ENCODE assay signal across 24 cellular contexts in the genomic region with DNA sequence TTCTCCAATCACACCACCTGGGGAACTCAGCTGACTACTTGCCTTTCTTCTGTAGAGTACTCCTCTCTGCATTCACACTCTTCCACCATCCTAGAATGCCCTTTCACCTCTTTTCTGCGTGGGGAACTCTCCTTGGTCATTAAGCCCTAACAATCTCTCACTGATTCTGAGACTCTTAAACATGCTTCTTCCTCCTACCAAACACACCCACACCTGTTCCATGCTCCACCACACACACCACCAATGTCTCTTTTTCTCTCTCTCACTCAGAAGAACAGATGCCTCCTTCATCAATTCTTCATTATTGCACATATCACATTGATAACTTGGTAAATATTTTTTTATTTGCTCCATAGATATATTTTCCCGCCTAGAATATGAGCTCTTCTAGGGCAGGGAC. TPM values are rescaled to one million over a fixed set of nuclear protein-coding genes. Genes with fewer than 3 reads are reported as not detected.
DNase-seq lines count a peak whose midpoint lies in the region; ATAC-seq and TF ChIP-seq lines count a peak whose summit lies in the region.
"Had no signal": no experiment of that assay in that cellular context is flagged by ENCODE, and none has a peak within 500 bp of the region (broad histone marks: within the 10 kb centered on the region; RNA-seq: fewer than 3 reads in every experiment).

No MANE protein-coding gene starts in this region.

- no peak for TF ChIP-seq POLR2A in spleen (IDR thresholded peaks at IDR 0.05)

- no peaks in the 10 kb centered on the region for H3K9me3 ChIP-seq in HEK293 (ENCODE audit: control insufficient read depth, insufficient read depth, low read depth, low read length)
- H3K9me3 ChIP-seq in spleen = peaks cover 0 to 22% (median 12%) of the 10 kb centered on the region in 8 donors
- H3K9me3 ChIP-seq: BE2C had no signal

- intact Hi-C loops in spleen (cut with DNase I; ENCODE audit: low total_unique reads) = no loop called here

- no peak overlapping the region for H3K27ac ChIP-seq in HEK293 (ENCODE audit: extremely low read depth, low read depth, low read length)
- no peak overlapping the region for H3K27ac ChIP-seq in spleen
- H3K27ac ChIP-seq: A549; BLaER1 treated with 17β-estradiol and CSF1 and Interleukin-3, amounts not matched to agents 10 nM and 100 nM had no signal

- TF ChIP-seq CTCF in HEK293 (tag by site-specific recombination; IDR thresholded peaks at IDR 0.05) (no peak), spleen (IDR thresholded peaks at IDR 0.05 in 8 of 11, conservative IDR thresholded peaks at IDR 0.05 in 3 of 11) (no peak)

- H3K4me1 ChIP-seq in HEK293 (ENCODE audit: control insufficient read depth, insufficient read depth, low read length) (no peaks in the 10 kb centered on the region), spleen (peaks cover 0 to 2% (median 0%) of the 10 kb centered on the region in 6 donors)
- H3K4me1 ChIP-seq: A549, BE2C had no signal

- ATAC-seq in GM18511 (IDR thresholded peaks at IDR 0.05; ENCODE audit: unreplicated experiment) (peak; percentile 57), HG03442 (IDR thresholded peaks at IDR 0.05; ENCODE audit: unreplicated experiment) (peak; percentile 57), SK-N-SH treated with all-trans-retinoic acid at 6 μM for 48 hours (no peak), GM21367 (IDR thresholded peaks at IDR 0.05; ENCODE audit: unreplicated experiment) (no peak)
- ATAC-seq in stimulated activated naive B cell treated with anti-CD40 and anti-IgM and Interleukin-4, amounts not matched to agents 10 μg/mL and 1 μg/mL and 100 μg/mL, for 72 hours (replicated peaks) = peak; percentile 50 to 53
- ATAC-seq: A549, GM23338, HCT116 had no signal

- peaks cover 7 to 11% of the 10 kb centered on the region in 2 donors for H3K4me1 Mint-ChIP-seq in stimulated activated naive B cell treated with anti-CD40 and anti-IgM and Interleukin-4, amounts not matched to agents 10 μg/mL and 1 μg/mL and 100 μg/mL, for 72 hours

- H3K4me3 Mint-ChIP-seq in stimulated activated naive B cell treated with anti-CD40 and anti-IgM and Interleukin-4, amounts not matched to agents 10 μg/mL and 1 μg/mL and 100 μg/mL, for 72 hours = no peak overlapping the region
- H3K4me3 Mint-ChIP-seq: CD14-positive monocyte; CD4-positive, alpha-beta T cell; CD8-positive, alpha-beta memory T cell; GM23338; H9; HFFc6 had no signal

- POLR2A ChIA-PET in HEK293 (lab: Yijun Ruan, JAX) = no interaction called here

- CTCF ChIA-PET in HEK293 (lab: Yijun Ruan, JAX) = interaction anchor here (0.8 kb wide), 1 partner anchor 287 kb away, joined by 3 read pairs; no protein-coding TSS in a partner anchor

- no peak overlapping the region for H3K27ac Mint-ChIP-seq in stimulated activated naive B cell treated with anti-CD40 and anti-IgM and Interleukin-4, amounts not matched to agents 10 μg/mL and 1 μg/mL and 100 μg/mL, for 72 hours
- H3K27ac Mint-ChIP-seq: CD14-positive monocyte; CD4-positive, alpha-beta T cell; GM23338; HFFc6 had no signal

- H3K4me3 ChIP-seq in HEK293 (ENCODE audit: low read depth, low read length) (no peak overlapping the region), spleen (no peak overlapping the region)
- H3K4me3 ChIP-seq: A549; BLaER1 treated with 17β-estradiol and CSF1 and Interleukin-3, amounts not matched to agents 10 nM and 100 nM; GM23338 had no signal

- no peaks in the 10 kb centered on the region for H3K36me3 ChIP-seq in HEK293 (ENCODE audit: control insufficient read depth in 2 of 2, insufficient read depth in 1 of 2, low read length in 2 of 2)
- H3K36me3 ChIP-seq in spleen = no peaks in the 10 kb centered on the region
- H3K36me3 ChIP-seq: BE2C had no signal

- WGBS in spleen, 5 donors = 62 to 93% (median 87%) methylated on average over 2 of the region's 2 CpGs

- no peaks in the 10 kb centered on the region for H3K27me3 Mint-ChIP-seq in stimulated activated naive B cell treated with anti-CD40 and anti-IgM and Interleukin-4, amounts not matched to agents 10 μg/mL and 1 μg/mL and 100 μg/mL, for 72 hours
- H3K27me3 Mint-ChIP-seq: CD4-positive, alpha-beta T cell; CD8-positive, alpha-beta memory T cell had no signal

- no peak for DNase-seq in stimulated activated naive B cell treated with anti-CD40 and anti-IgM and Interleukin-4, amounts not matched to agents 10 μg/mL and 1 μg/mL and 100 μg/mL, for 72 hours
- no peak for DNase-seq in spleen
- DNase-seq: 8988T; ACHN; AML-193; BE2C; CD4-positive, alpha-beta T cell; CD8-positive, alpha-beta memory T cell; DMS 273 treated with DMSO at 0.1 percent for 48 hours; DMS79; EL; GDM1; H9; HFFc6 had no signal

- no peaks in the 10 kb centered on the region for H3K27me3 ChIP-seq in spleen (replicated peaks in 1 of 7)
- H3K27me3 ChIP-seq: BE2C; BLaER1 treated with 17β-estradiol and CSF1 and Interleukin-3, amounts not matched to agents 10 nM and 100 nM had no signal

- H3K36me3 Mint-ChIP-seq in stimulated activated naive B cell treated with anti-CD40 and anti-IgM and Interleukin-4, amounts not matched to agents 10 μg/mL and 1 μg/mL and 100 μg/mL, for 72 hours = peaks cover 11 to 22% of the 10 kb centered on the region in 2 donors

- peaks cover 0 to 5% of the 10 kb centered on the region in 2 donors for H3K9me3 Mint-ChIP-seq in stimulated activated naive B cell treated with anti-CD40 and anti-IgM and Interleukin-4, amounts not matched to agents 10 μg/mL and 1 μg/mL and 100 μg/mL, for 72 hours
- H3K9me3 Mint-ChIP-seq: GM23338, H9, HFFc6 had no signal

TF ChIP-seq in HEK293, 187 proteins besides CTCF, POLR2A, EP300 and RAD21:
- TF ChIP-seq ZNF837 (tag by site-specific recombination; IDR thresholded peaks at IDR 0.05) = no peak
- TF ChIP-seq, protein P1, sequence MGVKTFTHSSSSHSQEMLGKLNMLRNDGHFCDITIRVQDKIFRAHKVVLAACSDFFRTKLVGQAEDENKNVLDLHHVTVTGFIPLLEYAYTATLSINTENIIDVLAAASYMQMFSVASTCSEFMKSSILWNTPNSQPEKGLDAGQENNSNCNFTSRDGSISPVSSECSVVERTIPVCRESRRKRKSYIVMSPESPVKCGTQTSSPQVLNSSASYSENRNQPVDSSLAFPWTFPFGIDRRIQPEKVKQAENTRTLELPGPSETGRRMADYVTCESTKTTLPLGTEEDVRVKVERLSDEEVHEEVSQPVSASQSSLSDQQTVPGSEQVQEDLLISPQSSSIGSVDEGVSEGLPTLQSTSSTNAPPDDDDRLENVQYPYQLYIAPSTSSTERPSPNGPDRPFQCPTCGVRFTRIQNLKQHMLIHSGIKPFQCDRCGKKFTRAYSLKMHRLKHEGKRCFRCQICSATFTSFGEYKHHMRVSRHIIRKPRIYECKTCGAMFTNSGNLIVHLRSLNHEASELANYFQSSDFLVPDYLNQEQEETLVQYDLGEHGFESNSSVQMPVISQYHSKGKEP (tag by site-specific recombination; IDR thresholded peaks at IDR 0.05) = no peak
- TF ChIP-seq ZFHX2 (tag by site-specific recombination; conservative IDR thresholded peaks at IDR 0.05) = peak; percentile 48; the same call in 1 of the 2 replicates
- TF ChIP-seq EGR2 (tag by site-specific recombination; IDR thresholded peaks at IDR 0.05; ENCODE audit: low read depth) = peak; percentile 81
- TF ChIP-seq ZNF416 (tag by site-specific recombination; IDR thresholded peaks at IDR 0.05) = no peak

TF ChIP-seq in SK-N-SH treated with all-trans-retinoic acid at 6 μM for 48 hours, 23 proteins besides CTCF, POLR2A, EP300 and RAD21 (continues in another document):
- TF ChIP-seq ZNF565 (CRISPR knock-in tag; conservative IDR thresholded peaks at IDR 0.05; ENCODE audit: low read depth) (no peak), CSDC2 (CRISPR knock-in tag; IDR thresholded peaks at IDR 0.05) (no peak), OSR1 (CRISPR knock-in tag; IDR thresholded peaks at IDR 0.05) (no peak), GLIS3 (CRISPR knock-in tag; IDR thresholded peaks at IDR 0.05) (no peak), BACH2 (CRISPR knock-in tag; IDR thresholded peaks at IDR 0.05; ENCODE audit: borderline replicate concordance) (no peak), SNAI2 (CRISPR knock-in tag; IDR thresholded peaks at IDR 0.05) (no peak), ESRRG (CRISPR knock-in tag; IDR thresholded peaks at IDR 0.05) (no peak), ZFP30 (CRISPR knock-in tag; IDR thresholded peaks at IDR 0.05) (no peak), ZFP3 (CRISPR knock-in tag; IDR thresholded peaks at IDR 0.05) (no peak), ZC3H10 (CRISPR knock-in tag; IDR thresholded peaks at IDR 0.05) (no peak), ZNF70 (CRISPR knock-in tag; IDR thresholded peaks at IDR 0.05) (no peak), PPARA (CRISPR knock-in tag; IDR thresholded peaks at IDR 0.05; ENCODE audit: borderline replicate concordance) (no peak), ARNTL (CRISPR knock-in tag; IDR thresholded peaks at IDR 0.05; ENCODE audit: borderline replicate concordance, low read depth) (no peak)
- TF ChIP-seq, protein P2, sequence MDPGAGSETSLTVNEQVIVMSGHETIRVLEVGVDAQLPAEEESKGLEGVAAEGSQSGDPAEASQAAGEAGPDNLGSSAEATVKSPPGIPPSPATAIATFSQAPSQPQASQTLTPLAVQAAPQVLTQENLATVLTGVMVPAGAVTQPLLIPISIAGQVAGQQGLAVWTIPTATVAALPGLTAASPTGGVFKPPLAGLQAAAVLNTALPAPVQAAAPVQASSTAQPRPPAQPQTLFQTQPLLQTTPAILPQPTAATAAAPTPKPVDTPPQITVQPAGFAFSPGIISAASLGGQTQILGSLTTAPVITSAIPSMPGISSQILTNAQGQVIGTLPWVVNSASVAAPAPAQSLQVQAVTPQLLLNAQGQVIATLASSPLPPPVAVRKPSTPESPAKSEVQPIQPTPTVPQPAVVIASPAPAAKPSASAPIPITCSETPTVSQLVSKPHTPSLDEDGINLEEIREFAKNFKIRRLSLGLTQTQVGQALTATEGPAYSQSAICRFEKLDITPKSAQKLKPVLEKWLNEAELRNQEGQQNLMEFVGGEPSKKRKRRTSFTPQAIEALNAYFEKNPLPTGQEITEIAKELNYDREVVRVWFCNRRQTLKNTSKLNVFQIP (CRISPR knock-in tag; IDR thresholded peaks at IDR 0.05; ENCODE audit: borderline replicate concordance, low read depth) = no peak

RNA-seq across cellular contexts. Expression of a gene that starts 53.6 kb away (rescaled TPM):
- total RNA-seq in spleen = 10 to 100 TPM in 4 of 7 donors, 1 to 10 TPM in 3; 7.6 to 13.0 (median 10.5) TPM
- 1 to 10 TPM; 2.9 to 4.4 (median 4.0) TPM for polyA plus RNA-seq in spleen

Comparison
In these comparisons a context has a peak if more than half of its experiments do, and no peak if none do; other contexts are left out.
1. ATAC-seq: peak in GM18511 (single experiment), HG03442 (single experiment) and stimulated activated naive B cell treated with anti-CD40 and anti-IgM and Interleukin-4, amounts not matched to agents 10 μg/mL and 1 μg/mL and 100 μg/mL, for 72 hours (2 of 2); none in SK-N-SH treated with all-trans-retinoic acid at 6 μM for 48 hours (single experiment) and GM21367 (single experiment).